Comparison of ENCODE assay signal across 1 cellular context in genomic region chr18:623760-624620, GRCh38.
TF ChIP-seq lines count a peak whose summit lies in the region.

No MANE protein-coding gene starts in this region.

TF ChIP-seq in HepG2, 621 proteins besides CTCF, POLR2A, EP300 and RAD21 (continued from another document):
- no peak for TF ChIP-seq ZBTB26 (CRISPR knock-in tag; IDR thresholded peaks at IDR 0.05; ENCODE audit: borderline replicate concordance)
- TF ChIP-seq TEAD3 (CRISPR knock-in tag; optimal IDR thresholded peaks at IDR 0.05; ENCODE audit: borderline replicate concordance), result peak; percentile 11
- TF ChIP-seq ZNF451 (CRISPR knock-in tag; IDR thresholded peaks at IDR 0.05), result no peak
- no peak for TF ChIP-seq ZKSCAN1 (IDR thresholded peaks at IDR 0.05; ENCODE audit: low read length)
- TF ChIP-seq, protein P1, sequence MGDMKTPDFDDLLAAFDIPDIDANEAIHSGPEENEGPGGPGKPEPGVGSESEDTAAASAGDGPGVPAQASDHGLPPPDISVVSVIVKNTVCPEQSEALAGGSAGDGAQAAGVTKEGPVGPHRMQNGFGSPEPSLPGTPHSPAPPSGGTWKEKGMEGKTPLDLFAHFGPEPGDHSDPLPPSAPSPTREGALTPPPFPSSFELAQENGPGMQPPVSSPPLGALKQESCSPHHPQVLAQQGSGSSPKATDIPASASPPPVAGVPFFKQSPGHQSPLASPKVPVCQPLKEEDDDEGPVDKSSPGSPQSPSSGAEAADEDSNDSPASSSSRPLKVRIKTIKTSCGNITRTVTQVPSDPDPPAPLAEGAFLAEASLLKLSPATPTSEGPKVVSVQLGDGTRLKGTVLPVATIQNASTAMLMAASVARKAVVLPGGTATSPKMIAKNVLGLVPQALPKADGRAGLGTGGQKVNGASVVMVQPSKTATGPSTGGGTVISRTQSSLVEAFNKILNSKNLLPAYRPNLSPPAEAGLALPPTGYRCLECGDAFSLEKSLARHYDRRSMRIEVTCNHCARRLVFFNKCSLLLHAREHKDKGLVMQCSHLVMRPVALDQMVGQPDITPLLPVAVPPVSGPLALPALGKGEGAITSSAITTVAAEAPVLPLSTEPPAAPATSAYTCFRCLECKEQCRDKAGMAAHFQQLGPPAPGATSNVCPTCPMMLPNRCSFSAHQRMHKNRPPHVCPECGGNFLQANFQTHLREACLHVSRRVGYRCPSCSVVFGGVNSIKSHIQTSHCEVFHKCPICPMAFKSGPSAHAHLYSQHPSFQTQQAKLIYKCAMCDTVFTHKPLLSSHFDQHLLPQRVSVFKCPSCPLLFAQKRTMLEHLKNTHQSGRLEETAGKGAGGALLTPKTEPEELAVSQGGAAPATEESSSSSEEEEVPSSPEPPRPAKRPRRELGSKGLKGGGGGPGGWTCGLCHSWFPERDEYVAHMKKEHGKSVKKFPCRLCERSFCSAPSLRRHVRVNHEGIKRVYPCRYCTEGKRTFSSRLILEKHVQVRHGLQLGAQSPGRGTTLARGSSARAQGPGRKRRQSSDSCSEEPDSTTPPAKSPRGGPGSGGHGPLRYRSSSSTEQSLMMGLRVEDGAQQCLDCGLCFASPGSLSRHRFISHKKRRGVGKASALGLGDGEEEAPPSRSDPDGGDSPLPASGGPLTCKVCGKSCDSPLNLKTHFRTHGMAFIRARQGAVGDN (CRISPR knock-in tag; IDR thresholded peaks at IDR 0.05), result peak; percentile 26
- peak; percentile 45; the same call in 1 of the 2 replicates for TF ChIP-seq SALL1 (CRISPR knock-in tag; IDR thresholded peaks at IDR 0.05)
- no peak for TF ChIP-seq IRX3 (CRISPR knock-in tag; IDR thresholded peaks at IDR 0.05; ENCODE audit: borderline replicate concordance, low read depth)
- TF ChIP-seq XRCC5 (optimal IDR thresholded peaks at IDR 0.05; ENCODE audit: low read length), result peak; percentile 56
- TF ChIP-seq, protein P2, sequence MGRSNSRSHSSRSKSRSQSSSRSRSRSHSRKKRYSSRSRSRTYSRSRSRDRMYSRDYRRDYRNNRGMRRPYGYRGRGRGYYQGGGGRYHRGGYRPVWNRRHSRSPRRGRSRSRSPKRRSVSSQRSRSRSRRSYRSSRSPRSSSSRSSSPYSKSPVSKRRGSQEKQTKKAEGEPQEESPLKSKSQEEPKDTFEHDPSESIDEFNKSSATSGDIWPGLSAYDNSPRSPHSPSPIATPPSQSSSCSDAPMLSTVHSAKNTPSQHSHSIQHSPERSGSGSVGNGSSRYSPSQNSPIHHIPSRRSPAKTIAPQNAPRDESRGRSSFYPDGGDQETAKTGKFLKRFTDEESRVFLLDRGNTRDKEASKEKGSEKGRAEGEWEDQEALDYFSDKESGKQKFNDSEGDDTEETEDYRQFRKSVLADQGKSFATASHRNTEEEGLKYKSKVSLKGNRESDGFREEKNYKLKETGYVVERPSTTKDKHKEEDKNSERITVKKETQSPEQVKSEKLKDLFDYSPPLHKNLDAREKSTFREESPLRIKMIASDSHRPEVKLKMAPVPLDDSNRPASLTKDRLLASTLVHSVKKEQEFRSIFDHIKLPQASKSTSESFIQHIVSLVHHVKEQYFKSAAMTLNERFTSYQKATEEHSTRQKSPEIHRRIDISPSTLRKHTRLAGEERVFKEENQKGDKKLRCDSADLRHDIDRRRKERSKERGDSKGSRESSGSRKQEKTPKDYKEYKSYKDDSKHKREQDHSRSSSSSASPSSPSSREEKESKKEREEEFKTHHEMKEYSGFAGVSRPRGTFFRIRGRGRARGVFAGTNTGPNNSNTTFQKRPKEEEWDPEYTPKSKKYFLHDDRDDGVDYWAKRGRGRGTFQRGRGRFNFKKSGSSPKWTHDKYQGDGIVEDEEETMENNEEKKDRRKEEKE (IDR thresholded peaks at IDR 0.05), result no peak
- TF ChIP-seq ZMYM2 (CRISPR knock-in tag; IDR thresholded peaks at IDR 0.05), result no peak
- TF ChIP-seq, protein P3, sequence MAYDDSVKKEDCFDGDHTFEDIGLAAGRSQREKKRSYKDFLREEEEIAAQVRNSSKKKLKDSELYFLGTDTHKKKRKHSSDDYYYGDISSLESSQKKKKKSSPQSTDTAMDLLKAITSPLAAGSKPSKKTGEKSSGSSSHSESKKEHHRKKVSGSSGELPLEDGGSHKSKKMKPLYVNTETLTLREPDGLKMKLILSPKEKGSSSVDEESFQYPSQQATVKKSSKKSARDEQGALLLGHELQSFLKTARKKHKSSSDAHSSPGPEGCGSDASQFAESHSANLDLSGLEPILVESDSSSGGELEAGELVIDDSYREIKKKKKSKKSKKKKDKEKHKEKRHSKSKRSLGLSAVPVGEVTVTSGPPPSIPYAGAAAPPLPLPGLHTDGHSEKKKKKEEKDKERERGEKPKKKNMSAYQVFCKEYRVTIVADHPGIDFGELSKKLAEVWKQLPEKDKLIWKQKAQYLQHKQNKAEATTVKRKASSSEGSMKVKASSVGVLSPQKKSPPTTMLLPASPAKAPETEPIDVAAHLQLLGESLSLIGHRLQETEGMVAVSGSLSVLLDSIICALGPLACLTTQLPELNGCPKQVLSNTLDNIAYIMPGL (CRISPR knock-in tag; IDR thresholded peaks at IDR 0.05; ENCODE audit: borderline replicate concordance in 1 of 2, low read depth in 1 of 2), result peak in 1 of 2 experiments; percentile 50; a peak in 1 of 4 replicates
- TF ChIP-seq, protein P4, sequence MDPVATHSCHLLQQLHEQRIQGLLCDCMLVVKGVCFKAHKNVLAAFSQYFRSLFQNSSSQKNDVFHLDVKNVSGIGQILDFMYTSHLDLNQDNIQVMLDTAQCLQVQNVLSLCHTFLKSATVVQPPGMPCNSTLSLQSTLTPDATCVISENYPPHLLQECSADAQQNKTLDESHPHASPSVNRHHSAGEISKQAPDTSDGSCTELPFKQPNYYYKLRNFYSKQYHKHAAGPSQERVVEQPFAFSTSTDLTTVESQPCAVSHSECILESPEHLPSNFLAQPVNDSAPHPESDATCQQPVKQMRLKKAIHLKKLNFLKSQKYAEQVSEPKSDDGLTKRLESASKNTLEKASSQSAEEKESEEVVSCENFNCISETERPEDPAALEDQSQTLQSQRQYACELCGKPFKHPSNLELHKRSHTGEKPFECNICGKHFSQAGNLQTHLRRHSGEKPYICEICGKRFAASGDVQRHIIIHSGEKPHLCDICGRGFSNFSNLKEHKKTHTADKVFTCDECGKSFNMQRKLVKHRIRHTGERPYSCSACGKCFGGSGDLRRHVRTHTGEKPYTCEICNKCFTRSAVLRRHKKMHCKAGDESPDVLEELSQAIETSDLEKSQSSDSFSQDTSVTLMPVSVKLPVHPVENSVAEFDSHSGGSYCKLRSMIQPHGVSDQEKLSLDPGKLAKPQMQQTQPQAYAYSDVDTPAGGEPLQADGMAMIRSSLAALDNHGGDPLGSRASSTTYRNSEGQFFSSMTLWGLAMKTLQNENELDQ (CRISPR knock-in tag; IDR thresholded peaks at IDR 0.05; ENCODE audit: borderline replicate concordance), result no peak
- TF ChIP-seq ZNF468 (CRISPR knock-in tag; IDR thresholded peaks at IDR 0.05), result no peak
- no peak for TF ChIP-seq NR2F6 (IDR thresholded peaks at IDR 0.05)
- TF ChIP-seq NR2F6 (CRISPR knock-in tag; IDR thresholded peaks at IDR 0.05), result no peak
- no peak for TF ChIP-seq ZBTB7B (CRISPR knock-in tag; IDR thresholded peaks at IDR 0.05)
- no peak for TF ChIP-seq FOXA1 (IDR thresholded peaks at IDR 0.05)
- TF ChIP-seq FOXA1 (CRISPR knock-in tag; IDR thresholded peaks at IDR 0.05), result peak; percentile 36; the same call in 1 of the 2 replicates
- peak; percentile 54 for TF ChIP-seq SMC3 (IDR thresholded peaks at IDR 0.05; ENCODE audit: low read length)
